23 cellular contexts compared by ENCODE assay signal in the genomic region with DNA sequence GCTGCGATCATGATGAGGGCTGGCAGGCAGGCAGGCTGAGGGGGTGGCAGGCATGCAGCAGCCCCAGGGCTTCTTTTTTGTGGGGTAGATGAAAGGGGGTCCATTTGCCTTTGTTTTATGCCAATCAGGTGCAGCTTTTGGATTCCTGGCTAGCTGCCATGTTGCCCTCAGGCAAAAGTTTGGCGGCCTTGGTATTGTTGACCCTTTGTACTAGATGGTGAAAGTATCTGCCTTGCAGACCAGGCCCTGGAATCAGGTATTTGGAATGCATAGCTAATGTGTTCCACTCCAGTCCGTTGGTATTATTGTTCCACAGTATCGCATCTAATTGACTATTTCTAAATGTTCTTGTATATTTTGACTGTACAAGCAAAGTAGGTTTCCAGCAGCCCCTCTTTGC.
"Had no signal": no experiment of that assay in that cellular context is flagged by ENCODE, and none has a peak within 500 bp of the region (broad histone marks: within the 10 kb centered on the region; RNA-seq: fewer than 3 reads in every experiment).

No MANE protein-coding gene starts in this region.

- H3K9me3 Mint-ChIP-seq: activated T-helper 17 cell treated with anti-CD3 and anti-CD28 coated beads, Interleukin-2, amount 50 U/mL, for 72 hours had no signal

- DNase-seq: activated CD4-positive, alpha-beta T cell treated with anti-CD3 and anti-CD28 coated beads for 1 hour; activated CD4-positive, alpha-beta T cell treated with anti-CD3 and anti-CD28 coated beads, Interleukin-2, amount 50 U/mL, for 4 hours; activated naive CD4-positive, alpha-beta T cell treated with anti-CD3 and anti-CD28 coated beads for 36 hours; activated naive CD8-positive, alpha-beta T cell treated with anti-CD3 and anti-CD28 coated beads, Interleukin-2, amount 50 U/mL, for 24 hours; central memory CD4-positive, alpha-beta T cell; cortex of kidney; effector CD4-positive, alpha-beta T cell; esophagus squamous epithelium; hippocampal formation; left ventricle myocardium superior; mesendoderm; occipital lobe; stimulated activated CD4-positive, alpha-beta T cell treated with anti-CD3 and anti-CD28 coated beads, Interleukin-15, amount 100 ng/mL, for 24 hours; stimulated activated CD4-positive, alpha-beta T cell treated with anti-CD3 and anti-CD28 coated beads, Interleukin-4, amount 100 ng/mL, for 1 hour; stimulated activated naive CD4-positive, alpha-beta T cell treated with Interleukin-2 at 50 U/mL for 16 hours; substantia nigra had no signal

- H3K27me3 ChIP-seq: ascending aorta, esophagus squamous epithelium, right atrium auricular region, tibial nerve had no signal

- H3K27me3 Mint-ChIP-seq: activated naive CD8-positive, alpha-beta T cell treated with anti-CD3 and anti-CD28 coated beads, Interleukin-2, amount 50 U/mL, for 24 hours; activated T-helper 17 cell treated with anti-CD3 and anti-CD28 coated beads, Interleukin-2, amount 50 U/mL, for 72 hours had no signal

- H3K27ac Mint-ChIP-seq: activated naive CD4-positive, alpha-beta T cell treated with anti-CD3 and anti-CD28 coated beads for 36 hours; activated naive CD8-positive, alpha-beta T cell treated with anti-CD3 and anti-CD28 coated beads, Interleukin-2, amount 50 U/mL, for 24 hours; nephron had no signal

- H3K27ac ChIP-seq: ascending aorta, esophagus squamous epithelium, right atrium auricular region, skin epidermis, tibial nerve had no signal

- H3K4me1 Mint-ChIP-seq: nephron had no signal

- ATAC-seq: left ventricle myocardium superior had no signal

- H3K9me3 ChIP-seq: ascending aorta, esophagus squamous epithelium, right atrium auricular region, tibial nerve had no signal

- FAIRE-seq: keratinocyte had no signal

- H3K4me1 ChIP-seq: ascending aorta, right atrium auricular region had no signal

- H3K36me3 ChIP-seq: ascending aorta, esophagus squamous epithelium, right atrium auricular region, tibial nerve had no signal

- H3K4me3 Mint-ChIP-seq: activated naive CD4-positive, alpha-beta T cell treated with anti-CD3 and anti-CD28 coated beads for 36 hours; activated naive CD8-positive, alpha-beta T cell treated with anti-CD3 and anti-CD28 coated beads, Interleukin-2, amount 50 U/mL, for 24 hours; activated T-helper 17 cell treated with anti-CD3 and anti-CD28 coated beads, Interleukin-2, amount 50 U/mL, for 72 hours; nephron had no signal

- H3K4me3 ChIP-seq: ascending aorta, esophagus squamous epithelium, right atrium auricular region, skin epidermis, tibial nerve had no signal
